ENCODE assay signal across 9 cellular contexts in the genomic region with DNA sequence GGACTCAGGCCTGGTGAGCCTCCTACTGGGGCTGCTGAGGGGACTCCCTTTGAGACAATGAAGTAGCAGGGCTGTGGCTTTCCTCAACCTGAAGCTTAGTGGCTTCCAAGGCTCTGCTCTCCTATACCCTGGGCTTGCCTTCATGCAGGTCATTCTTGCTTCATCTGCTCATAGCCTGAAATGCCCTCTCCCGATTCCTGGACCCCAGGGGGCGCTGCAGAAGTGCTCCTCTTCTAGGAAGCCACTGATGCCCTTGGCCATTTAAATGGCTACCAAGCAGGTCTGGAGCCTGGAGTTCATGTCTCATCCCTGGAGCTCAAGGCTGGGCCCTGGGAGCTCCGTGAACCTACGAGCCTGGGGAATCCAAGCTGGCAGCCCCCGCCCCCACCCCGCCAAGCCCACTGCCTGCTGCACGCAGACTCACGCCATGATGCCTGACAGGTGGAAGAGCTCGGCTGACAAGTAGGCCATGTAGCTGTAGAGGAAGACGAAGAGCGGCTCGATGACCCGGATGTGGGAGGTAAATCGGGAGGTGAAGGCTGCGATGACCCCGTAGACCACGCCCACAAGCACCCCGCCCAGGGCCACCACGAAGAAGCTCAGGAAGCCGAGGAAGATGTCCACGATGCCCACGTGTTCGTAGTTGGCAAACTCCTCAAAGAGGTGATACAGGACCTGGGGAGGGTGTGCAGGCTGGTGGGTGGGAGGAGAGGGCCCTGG. TPM values are rescaled to one million over a fixed set of nuclear protein-coding genes. Genes with fewer than 3 reads are reported as not detected.
DNase-seq lines count a peak whose midpoint lies in the region; ATAC-seq and TF ChIP-seq lines count a peak whose summit lies in the region.
"Had no signal": no experiment of that assay in that cellular context is flagged by ENCODE, and none has a peak within 500 bp of the region (broad histone marks: within the 10 kb centered on the region; RNA-seq: fewer than 3 reads in every experiment).

No MANE protein-coding gene starts in this region.

- H3K27ac Mint-ChIP-seq in chondrocyte (ENCODE audit: unreplicated experiment) = no peak overlapping the region
- peak overlapping the region; percentile 95 for H3K27ac Mint-ChIP-seq in stimulated activated effector memory CD8-positive, alpha-beta T cell treated with anti-CD3 and anti-CD28 coated beads, Interleukin-12 subunit alpha, Interleukin-12 subunit beta, amount 100 ng/mL, for 72 hours

- H3K36me3 Mint-ChIP-seq in chondrocyte (ENCODE audit: low read depth) = peaks cover 15% of the 10 kb centered on the region
- peaks cover 21% of the 10 kb centered on the region for H3K36me3 Mint-ChIP-seq in stimulated activated effector memory CD8-positive, alpha-beta T cell treated with anti-CD3 and anti-CD28 coated beads, Interleukin-12 subunit alpha, Interleukin-12 subunit beta, amount 100 ng/mL, for 72 hours

- TF ChIP-seq POLR2A in NB4 (IDR thresholded peaks at IDR 0.05; ENCODE audit: extremely low read depth, insufficient read length) = no peak

- H3K4me3 ChIP-seq in NB4 (ENCODE audit: low read depth, low read length) = no peak overlapping the region

- H3K4me3 Mint-ChIP-seq in chondrocyte (ENCODE audit: unreplicated experiment) = no peak overlapping the region
- peak overlapping the region; percentile 74 for H3K4me3 Mint-ChIP-seq in stimulated activated effector memory CD8-positive, alpha-beta T cell treated with anti-CD3 and anti-CD28 coated beads, Interleukin-12 subunit alpha, Interleukin-12 subunit beta, amount 100 ng/mL, for 72 hours
- H3K4me3 Mint-ChIP-seq: immature natural killer cell had no signal

- peak; percentile 69 for DNase-seq in activated CD8-positive, alpha-beta memory T cell treated with anti-CD3 and anti-CD28 coated beads, Interleukin-2, amount 50 U/mL, for 48 hours
- no peak for DNase-seq in activated CD8-positive, alpha-beta memory T cell treated with anti-CD3 and anti-CD28 coated beads, Interleukin-2, amount 50 U/mL, for 4 hours
- DNase-seq in NB4 (ENCODE audit: low read depth) = peak; percentile 72
- no peak for DNase-seq in chondrocyte (ENCODE audit: low spot score)
- no peak for DNase-seq in stimulated activated effector memory CD8-positive, alpha-beta T cell treated with anti-CD3 and anti-CD28 coated beads, Interleukin-12 subunit alpha, Interleukin-12 subunit beta, amount 100 ng/mL, for 72 hours (ENCODE audit: low spot score in 2 of 2)
- no peak for DNase-seq in NCI-H446 treated with DMSO at 0.1 percent for 48 hours (lab: John Stamatoyannopoulos, UW)
- DNase-seq: immature natural killer cell had no signal

- TF ChIP-seq CTCF in NB4 (IDR thresholded peaks at IDR 0.05; ENCODE audit: low read depth, low read length) (peak; percentile 55), chondrocyte (IDR thresholded peaks at IDR 0.05) (peak; percentile 54)

- peaks cover 32% of the 10 kb centered on the region for H3K4me1 Mint-ChIP-seq in chondrocyte (ENCODE audit: low read depth)
- H3K4me1 Mint-ChIP-seq in stimulated activated effector memory CD8-positive, alpha-beta T cell treated with anti-CD3 and anti-CD28 coated beads, Interleukin-12 subunit alpha, Interleukin-12 subunit beta, amount 100 ng/mL, for 72 hours = peaks cover 53% of the 10 kb centered on the region

- H3K9me3 Mint-ChIP-seq in chondrocyte (ENCODE audit: low read depth) = no peaks in the 10 kb centered on the region
- no peaks in the 10 kb centered on the region for H3K9me3 Mint-ChIP-seq in stimulated activated effector memory CD8-positive, alpha-beta T cell treated with anti-CD3 and anti-CD28 coated beads, Interleukin-12 subunit alpha, Interleukin-12 subunit beta, amount 100 ng/mL, for 72 hours
- H3K9me3 Mint-ChIP-seq: immature natural killer cell had no signal

- H3K27me3 Mint-ChIP-seq in chondrocyte (ENCODE audit: low read depth) = no peaks in the 10 kb centered on the region

- peak; percentile 14 for ATAC-seq in stimulated activated effector memory CD8-positive, alpha-beta T cell treated with anti-CD3 and anti-CD28 coated beads, Interleukin-12 subunit alpha, Interleukin-12 subunit beta, amount 100 ng/mL, for 72 hours
- ATAC-seq in GM19328 (IDR thresholded peaks at IDR 0.05; ENCODE audit: unreplicated experiment) (no peak), GM18907 (IDR thresholded peaks at IDR 0.05; ENCODE audit: unreplicated experiment) (no peak)

RNA-seq across cellular contexts. Expression of a gene that starts 45.7 kb away (rescaled TPM):
- 53.9 to 55.4 TPM (median 54.6 TPM) in 3 replicates for total RNA-seq in chondrocyte

Comparison
In these comparisons a context has a peak if more than half of its experiments do, and no peak if none do; other contexts are left out.
1. DNase-seq: peak in activated CD8-positive, alpha-beta memory T cell treated with anti-CD3 and anti-CD28 coated beads, Interleukin-2, amount 50 U/mL, for 48 hours (single experiment) and NB4 (single experiment); none in activated CD8-positive, alpha-beta memory T cell treated with anti-CD3 and anti-CD28 coated beads, Interleukin-2, amount 50 U/mL, for 4 hours (single experiment), chondrocyte (single experiment), stimulated activated effector memory CD8-positive, alpha-beta T cell treated with anti-CD3 and anti-CD28 coated beads, Interleukin-12 subunit alpha, Interleukin-12 subunit beta, amount 100 ng/mL, for 72 hours (0 of 2) and NCI-H446 treated with DMSO at 0.1 percent for 48 hours (single experiment).